In genomic region chr1:100265562-100265930, GRCh38 we compare ENCODE assay signal across 8 cellular contexts. TPM values are rescaled to one million over a fixed set of nuclear protein-coding genes. Genes with fewer than 3 reads are reported as not detected.
DNase-seq lines count a peak whose midpoint lies in the region; ATAC-seq and TF ChIP-seq lines count a peak whose summit lies in the region.

No MANE protein-coding gene starts in this region.

- no peak for DNase-seq in AG04449 (ENCODE audit: low read depth, low spot score)
- DNase-seq in OCI-M1 (lab: John Stamatoyannopoulos, UW) = peak; percentile 82
- DNase-seq in lung microvascular endothelial cell (ENCODE audit: low read depth in 2 of 2) = peak; percentile 52 to 55
- no peak for DNase-seq in upper lobe of right lung
- DNase-seq in stimulated activated CD4-positive, alpha-beta T cell treated with anti-CD3 and anti-CD28 coated beads, Interleukin-4, amount 100 ng/mL, for 1 hour = no peak

- ATAC-seq in GM18498 (IDR thresholded peaks at IDR 0.05; ENCODE audit: unreplicated experiment) = peak; percentile 33
- ATAC-seq in HG02884 (IDR thresholded peaks at IDR 0.05; ENCODE audit: unreplicated experiment) = peak; percentile 29
- peak; percentile 10 for ATAC-seq in upper lobe of right lung

- H3K4me1 ChIP-seq in upper lobe of right lung = peaks cover 25% of the 10 kb centered on the region

- H3K27ac ChIP-seq in upper lobe of right lung = peak overlapping the region; percentile 92

- peaks cover 24% of the 10 kb centered on the region for H3K36me3 ChIP-seq in upper lobe of right lung

- peaks cover 44% of the 10 kb centered on the region for H3K9me3 Mint-ChIP-seq in dendritic cell treated with granulocyte-macrophage colony-stimulating factor and Interleukin-4, amounts not matched to agents 40 ng/mL and 50 ng/mL, for 4 days

- H3K9me3 ChIP-seq in upper lobe of right lung = no peaks in the 10 kb centered on the region

- H3K4me3 ChIP-seq in AG04449 (ENCODE audit: low read depth, low read length) (peak overlapping the region; percentile 90), upper lobe of right lung (peak overlapping the region; percentile 93)

- H3K27ac Mint-ChIP-seq in dendritic cell treated with granulocyte-macrophage colony-stimulating factor and Interleukin-4, amounts not matched to agents 40 ng/mL and 50 ng/mL, for 4 days = peak overlapping the region; percentile 99

- POLR2A ChIA-PET in AG04449 (lab: Yijun Ruan, JAX) = interaction anchor here (0.6 to 2.1 kb wide), 5 partner anchors 9 to 86 kb away, joined by 3 to 11 read pairs (median 3); partner anchors contain the start of gene DBT

- no peaks in the 10 kb centered on the region for H3K27me3 Mint-ChIP-seq in dendritic cell treated with granulocyte-macrophage colony-stimulating factor and Interleukin-4, amounts not matched to agents 40 ng/mL and 50 ng/mL, for 4 days

- H3K36me3 Mint-ChIP-seq in dendritic cell treated with granulocyte-macrophage colony-stimulating factor and Interleukin-4, amounts not matched to agents 40 ng/mL and 50 ng/mL, for 4 days (ENCODE audit: low read depth) = peaks cover 74% of the 10 kb centered on the region

- peaks cover 31% of the 10 kb centered on the region for H3K4me1 Mint-ChIP-seq in dendritic cell treated with granulocyte-macrophage colony-stimulating factor and Interleukin-4, amounts not matched to agents 40 ng/mL and 50 ng/mL, for 4 days (ENCODE audit: low read depth)

- no peaks in the 10 kb centered on the region for H3K27me3 ChIP-seq in upper lobe of right lung

- peak overlapping the region; percentile 100 for H3K4me3 Mint-ChIP-seq in dendritic cell treated with granulocyte-macrophage colony-stimulating factor and Interleukin-4, amounts not matched to agents 40 ng/mL and 50 ng/mL, for 4 days

- intact Hi-C loops in dendritic cell treated with granulocyte-macrophage colony-stimulating factor and Interleukin-4, amounts not matched to agents 40 ng/mL and 50 ng/mL, for 4 days (cut with micrococcal nuclease) = loop anchor here (5.0 to 10.0 kb wide), 2 partner anchors 133 to 629 kb away; partner anchors contain the start of genes EXTL2, SASS6, SLC30A7 and TRMT13
- intact Hi-C loops in upper lobe of right lung (cut with DNase I) = no loop called here

- TF ChIP-seq CTCF in AG04449 (IDR thresholded peaks at IDR 0.05; ENCODE audit: insufficient read depth, low read length, missing control alignments) (no peak), upper lobe of right lung (IDR thresholded peaks at IDR 0.05) (no peak)

- CTCF ChIA-PET in AG04449 (lab: Yijun Ruan, JAX) = interaction anchor here (0.7 to 3.0 kb wide), 6 partner anchors 9 to 466 kb away, joined by 3 to 16 read pairs (median 4); partner anchors contain the start of gene CDC14A

RNA-seq across cellular contexts. Expression of gene RTCA, which starts 0.5 kb away (rescaled TPM):
- total RNA-seq in lung microvascular endothelial cell = 27.0 and 27.5 TPM in 2 replicates
- 27.7 TPM for total RNA-seq in upper lobe of right lung

RNA-seq across cellular contexts. Expression of gene DBT, which starts 15.9 kb away (rescaled TPM):
- 2.6 and 3.8 TPM in 2 replicates for total RNA-seq in lung microvascular endothelial cell
- total RNA-seq in upper lobe of right lung = 15.7 TPM

Comparison
In these comparisons a context has a peak if more than half of its experiments do, and no peak if none do; other contexts are left out.
1. DNase-seq: peak in OCI-M1 (single experiment) and lung microvascular endothelial cell (2 of 2); none in AG04449 (single experiment), upper lobe of right lung (single experiment) and stimulated activated CD4-positive, alpha-beta T cell treated with anti-CD3 and anti-CD28 coated beads, Interleukin-4, amount 100 ng/mL, for 1 hour (single experiment).
2. Peak in every context shown above with its lines, with median percentiles within 50 percentile points of each other: ATAC-seq.